Comparison of ENCODE assay signal across 26 cellular contexts in genomic region chr14:43778956-43779639, GRCh38.
DNase-seq lines count a peak whose midpoint lies in the region; ATAC-seq, FAIRE-seq and TF ChIP-seq lines count a peak whose summit lies in the region.
"Had no signal": no experiment of that assay in that cellular context is flagged by ENCODE, and none has a peak within 500 bp of the region (broad histone marks: within the 10 kb centered on the region; RNA-seq: fewer than 3 reads in every experiment).

No MANE protein-coding gene starts in this region.

- FAIRE-seq in pancreas (lab: Jason Lieb, UNC), result no peak
- FAIRE-seq: G401.6, GM18507, GM19239, H54 had no signal

- no peaks in the 10 kb centered on the region for H3K4me1 Mint-ChIP-seq in stimulated activated naive B cell treated with anti-CD40 and anti-IgM and Interleukin-4, amounts not matched to agents 10 μg/mL and 1 μg/mL and 100 μg/mL, for 72 hours

- no peaks in the 10 kb centered on the region for H3K79me2 ChIP-seq in hepatocyte

- no peaks in the 10 kb centered on the region for H3K27me3 Mint-ChIP-seq in stimulated activated naive B cell treated with anti-CD40 and anti-IgM and Interleukin-4, amounts not matched to agents 10 μg/mL and 1 μg/mL and 100 μg/mL, for 72 hours
- H3K27me3 Mint-ChIP-seq: CD4-positive, alpha-beta T cell had no signal

- intact Hi-C loops in pancreas (cut with DNase I) (no loop called here), stomach (cut with DNase I; ENCODE audit: low total_unique reads) (no loop called here)

- no peaks in the 10 kb centered on the region for H3K36me3 Mint-ChIP-seq in stimulated activated naive B cell treated with anti-CD40 and anti-IgM and Interleukin-4, amounts not matched to agents 10 μg/mL and 1 μg/mL and 100 μg/mL, for 72 hours

- TF ChIP-seq CTCF in hepatocyte (IDR thresholded peaks at IDR 0.05; ENCODE audit: poor library complexity), result no peak
- no peak for TF ChIP-seq CTCF in pancreas (IDR thresholded peaks at IDR 0.05)
- no peak for TF ChIP-seq CTCF in stomach (IDR thresholded peaks at IDR 0.05)

- H3K4me1 ChIP-seq in hepatocyte (ENCODE audit: insufficient read depth) (peaks cover 8% of the 10 kb centered on the region), pancreas (peaks cover 7 to 28% (median 11%) of the 10 kb centered on the region in 3 donors), stomach (peaks cover 0 to 11% (median 9%) of the 10 kb centered on the region in 4 donors)
- H3K4me1 ChIP-seq: BLaER1 had no signal

- DNase-seq in DMS53 treated with DMSO at 0.1 percent for 48 hours (lab: John Stamatoyannopoulos, UW; ENCODE audit: unreplicated experiment), result peak; percentile 49
- peak; percentile 24 for DNase-seq in NCI-H146 treated with DMSO at 0.1 percent for 48 hours (lab: John Stamatoyannopoulos, UW; ENCODE audit: unreplicated experiment)
- DNase-seq in hepatocyte (ENCODE audit: low spot score), result no peak
- no peak for DNase-seq in pancreas
- no peak for DNase-seq in GF-D8 (lab: John Stamatoyannopoulos, UW)
- no peak for DNase-seq in stimulated activated naive B cell treated with anti-CD40 and anti-IgM and Interleukin-4, amounts not matched to agents 10 μg/mL and 1 μg/mL and 100 μg/mL, for 72 hours
- DNase-seq in stomach, result no peak
- DNase-seq: ACHN; Caco-2; CD4-positive, alpha-beta T cell; DMS 273 treated with DMSO at 0.1 percent for 48 hours; KBM-7; NCI-H1105 treated with DMSO at 0.1 percent for 48 hours; NCI-H1694 treated with DMSO at 0.1 percent for 48 hours; NCI-H2081 treated with DMSO at 0.1 percent for 48 hours; NCI-H446 treated with DMSO at 0.1 percent for 48 hours; NCI-H526 treated with DMSO at 0.1 percent for 48 hours; SHP77 treated with DMSO at 0.1 percent for 48 hours; SK-N-SH had no signal

- H3K27me3 ChIP-seq in hepatocyte, result no peaks in the 10 kb centered on the region
- no peaks in the 10 kb centered on the region for H3K27me3 ChIP-seq in pancreas
- no peaks in the 10 kb centered on the region for H3K27me3 ChIP-seq in stomach
- H3K27me3 ChIP-seq: BLaER1 had no signal

- H3K27ac Mint-ChIP-seq in stimulated activated naive B cell treated with anti-CD40 and anti-IgM and Interleukin-4, amounts not matched to agents 10 μg/mL and 1 μg/mL and 100 μg/mL, for 72 hours, result no peak overlapping the region
- H3K27ac Mint-ChIP-seq: CD4-positive, alpha-beta T cell had no signal

- peak overlapping the region; percentile 16 for H3K4me2 ChIP-seq in hepatocyte
- H3K4me2 ChIP-seq: BLaER1, SK-N-SH had no signal

- H3K27ac ChIP-seq in hepatocyte (peak overlapping the region; percentile 3), pancreas (peak overlapping the region in 2 of 4 donors; percentile 17 to 37), stomach (no peak overlapping the region)
- H3K27ac ChIP-seq: BLaER1, RWPE1 had no signal

- H3K36me3 ChIP-seq in hepatocyte (replicated peaks; ENCODE audit: insufficient read depth, low read depth) (no peaks in the 10 kb centered on the region), pancreas (no peaks in the 10 kb centered on the region), stomach (no peaks in the 10 kb centered on the region)
- H3K36me3 ChIP-seq: BLaER1 had no signal

- H3K4me3 ChIP-seq in hepatocyte (no peak overlapping the region), pancreas (no peak overlapping the region), stomach (no peak overlapping the region)
- H3K4me3 ChIP-seq: BLaER1 had no signal

- 28% methylated on average over 2 of the region's 2 CpGs for WGBS in hepatocyte (ENCODE audit: low lambda C conversion rate, missing lambda C conversion rate)
- 33 to 39% methylated on average over 2 of the region's 2 CpGs for WGBS in pancreas, 2 donors
- 41 to 63% (median 47%) methylated on average over 2 of the region's 2 CpGs for WGBS in stomach, 5 donors

- TF ChIP-seq POLR2A in stomach (IDR thresholded peaks at IDR 0.05), result no peak

- no peak overlapping the region for H3K4me3 Mint-ChIP-seq in stimulated activated naive B cell treated with anti-CD40 and anti-IgM and Interleukin-4, amounts not matched to agents 10 μg/mL and 1 μg/mL and 100 μg/mL, for 72 hours
- H3K4me3 Mint-ChIP-seq: CD4-positive, alpha-beta T cell had no signal

- peaks cover 3 to 7% of the 10 kb centered on the region in 2 donors for H3K9me3 Mint-ChIP-seq in stimulated activated naive B cell treated with anti-CD40 and anti-IgM and Interleukin-4, amounts not matched to agents 10 μg/mL and 1 μg/mL and 100 μg/mL, for 72 hours

- H4K20me1 ChIP-seq in hepatocyte (ENCODE audit: insufficient read depth, poor library complexity, severe bottlenecking), result no peaks in the 10 kb centered on the region
- H4K20me1 ChIP-seq: BLaER1 had no signal

- ATAC-seq in pancreas (peak; percentile 73 to 95 (median 84)), GM21390 (IDR thresholded peaks at IDR 0.05; ENCODE audit: unreplicated experiment) (no peak)
- ATAC-seq in stimulated activated naive B cell treated with anti-CD40 and anti-IgM and Interleukin-4, amounts not matched to agents 10 μg/mL and 1 μg/mL and 100 μg/mL, for 72 hours (replicated peaks), result no peak

- no peak for TF ChIP-seq EP300 in stomach (IDR thresholded peaks at IDR 0.05)

- H3K9me2 ChIP-seq in hepatocyte (replicated peaks; ENCODE audit: insufficient read depth), result no peaks in the 10 kb centered on the region
- H3K9me2 ChIP-seq: SK-N-SH had no signal

- H2AFZ ChIP-seq in hepatocyte, result no peak overlapping the region

- H3K9me3 ChIP-seq in hepatocyte (ENCODE audit: low read depth) (no peaks in the 10 kb centered on the region), pancreas (peaks cover 0 to 3% (median 0%) of the 10 kb centered on the region in 4 donors), stomach (peaks cover 0 to 10% (median 0%) of the 10 kb centered on the region in 4 donors)
- H3K9me3 ChIP-seq: Caco-2, SK-N-SH had no signal

Comparison
In these comparisons a context has a peak if more than half of its experiments do, and no peak if none do; other contexts are left out.
1. DNase-seq: peak in DMS53 treated with DMSO at 0.1 percent for 48 hours (single experiment) and NCI-H146 treated with DMSO at 0.1 percent for 48 hours (single experiment); none in hepatocyte (single experiment), pancreas (0 of 6), GF-D8 (single experiment), stimulated activated naive B cell treated with anti-CD40 and anti-IgM and Interleukin-4, amounts not matched to agents 10 μg/mL and 1 μg/mL and 100 μg/mL, for 72 hours (single experiment) and stomach (single experiment).
2. ATAC-seq: peak in pancreas (4 of 4); none in GM21390 (single experiment) and stimulated activated naive B cell treated with anti-CD40 and anti-IgM and Interleukin-4, amounts not matched to agents 10 μg/mL and 1 μg/mL and 100 μg/mL, for 72 hours (0 of 2).